24 cellular contexts compared by ENCODE assay signal in the genomic region with DNA sequence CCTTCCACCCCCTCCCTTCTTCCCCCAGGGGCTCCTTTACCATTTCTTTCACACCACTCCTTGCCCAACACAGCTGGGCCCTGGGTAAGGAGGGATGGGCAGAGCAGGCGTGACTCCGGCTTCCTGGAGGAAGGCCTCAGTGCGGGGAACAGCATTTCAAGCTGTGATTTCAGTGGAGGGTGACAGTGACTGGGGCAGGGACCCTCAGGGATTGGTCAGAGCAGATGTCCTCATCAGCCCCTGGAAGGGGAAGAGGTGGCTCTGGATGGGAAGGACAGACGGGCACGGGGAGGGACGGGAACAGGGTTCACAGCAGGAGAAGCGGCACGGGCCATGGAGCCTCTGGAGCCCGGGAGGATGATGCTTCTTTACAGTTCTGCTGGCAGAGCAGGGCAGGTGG.
"Had no signal": no experiment of that assay in that cellular context is flagged by ENCODE, and none has a peak within 500 bp of the region (broad histone marks: within the 10 kb centered on the region; RNA-seq: fewer than 3 reads in every experiment).

No MANE protein-coding gene starts in this region.

- H3K4me1 ChIP-seq: colonic mucosa, heart right ventricle, left lung, lower lobe of right lung, parathyroid adenoma, psoas muscle, spleen, testis, upper lobe of right lung had no signal

- H3K79me2 ChIP-seq: parathyroid adenoma had no signal

- H3K9me3 ChIP-seq: colonic mucosa, heart right ventricle, left lung, lower lobe of right lung, psoas muscle, testis, tibial nerve, upper lobe of right lung, vagina had no signal

- DNase-seq: colonic mucosa; effector CD4-positive, alpha-beta T cell; heart right ventricle; hypothalamus; left lung; lower lobe of right lung; natural killer cell; occipital lobe; psoas muscle; retina; spleen; stimulated activated CD4-positive, alpha-beta T cell treated with anti-CD3 and anti-CD28 coated beads, Interleukin-15, amount 100 ng/mL, for 24 hours; stimulated activated CD4-positive, alpha-beta T cell treated with anti-CD3 and anti-CD28 coated beads, Interleukin-1b, Interleukin-23, amount 100 ng/mL, for 48 hours; stimulated activated CD4-positive, alpha-beta T cell treated with anti-CD3 and anti-CD28 coated beads, Interleukin-4, amount 100 ng/mL, for 4 hours; stimulated activated naive B cell treated with anti-CD40 and anti-IgM and Interleukin-4, amounts not matched to agents 10 μg/mL and 1 μg/mL and 100 μg/mL, for 72 hours; stimulated activated naive CD8-positive, alpha-beta T cell treated with anti-CD3 and anti-CD28 coated beads, Interleukin-15, amount 100 ng/mL, for 72 hours; upper lobe of right lung had no signal

- H3K9ac ChIP-seq: parathyroid adenoma had no signal

- H3K9me3 Mint-ChIP-seq: memory B cell; natural killer cell; stimulated activated naive B cell treated with anti-CD40 and anti-IgM and Interleukin-4, amounts not matched to agents 10 μg/mL and 1 μg/mL and 100 μg/mL, for 72 hours; stimulated activated naive CD8-positive, alpha-beta T cell treated with anti-CD3 and anti-CD28 coated beads, Interleukin-15, amount 100 ng/mL, for 72 hours had no signal

- H3K27me3 ChIP-seq: colonic mucosa, testis, tibial nerve, vagina had no signal

- H3K27ac Mint-ChIP-seq: memory B cell; mesothelial cell of epicardium; natural killer cell; stimulated activated naive B cell treated with anti-CD40 and anti-IgM and Interleukin-4, amounts not matched to agents 10 μg/mL and 1 μg/mL and 100 μg/mL, for 72 hours; stimulated activated naive CD8-positive, alpha-beta T cell treated with anti-CD3 and anti-CD28 coated beads, Interleukin-15, amount 100 ng/mL, for 72 hours had no signal

- H3K36me3 Mint-ChIP-seq: memory B cell; mesothelial cell of epicardium; natural killer cell; stimulated activated naive B cell treated with anti-CD40 and anti-IgM and Interleukin-4, amounts not matched to agents 10 μg/mL and 1 μg/mL and 100 μg/mL, for 72 hours had no signal

- H3K4me3 ChIP-seq: colonic mucosa, heart right ventricle, left lung, lower lobe of right lung, psoas muscle, spleen, testis, tibial nerve, upper lobe of right lung, vagina had no signal

- H3K4me3 Mint-ChIP-seq: memory B cell; mesothelial cell of epicardium; natural killer cell; stimulated activated naive B cell treated with anti-CD40 and anti-IgM and Interleukin-4, amounts not matched to agents 10 μg/mL and 1 μg/mL and 100 μg/mL, for 72 hours; stimulated activated naive CD8-positive, alpha-beta T cell treated with anti-CD3 and anti-CD28 coated beads, Interleukin-15, amount 100 ng/mL, for 72 hours had no signal

- H3K4me1 Mint-ChIP-seq: memory B cell; mesothelial cell of epicardium; natural killer cell; stimulated activated naive B cell treated with anti-CD40 and anti-IgM and Interleukin-4, amounts not matched to agents 10 μg/mL and 1 μg/mL and 100 μg/mL, for 72 hours; stimulated activated naive CD8-positive, alpha-beta T cell treated with anti-CD3 and anti-CD28 coated beads, Interleukin-15, amount 100 ng/mL, for 72 hours had no signal

- H3K36me3 ChIP-seq: colonic mucosa, heart right ventricle, left lung, lower lobe of right lung, spleen, tibial nerve, upper lobe of right lung, vagina had no signal

- H3K27ac ChIP-seq: colonic mucosa, heart right ventricle, left lung, lower lobe of right lung, parathyroid adenoma, psoas muscle, spleen, testis, tibial nerve, upper lobe of right lung, vagina had no signal

- ATAC-seq: heart right ventricle; left lung; natural killer cell; psoas muscle; sciatic nerve; stimulated activated naive B cell treated with anti-CD40 and anti-IgM and Interleukin-4, amounts not matched to agents 10 μg/mL and 1 μg/mL and 100 μg/mL, for 72 hours; upper lobe of right lung had no signal

- H2AFZ ChIP-seq: parathyroid adenoma had no signal
